In genomic region chr1:37995773-37996379, GRCh38 we compare ENCODE assay signal across 10 cellular contexts. TPM values are rescaled to one million over a fixed set of nuclear protein-coding genes. Genes with fewer than 3 reads are reported as not detected.
DNase-seq lines count a peak whose midpoint lies in the region; ATAC-seq and TF ChIP-seq lines count a peak whose summit lies in the region.
"Had no signal": no experiment of that assay in that cellular context is flagged by ENCODE, and none has a peak within 500 bp of the region (broad histone marks: within the 10 kb centered on the region; RNA-seq: fewer than 3 reads in every experiment).

No MANE protein-coding gene starts in this region.

- intact Hi-C loops in dendritic cell treated with granulocyte-macrophage colony-stimulating factor and Interleukin-4, amounts not matched to agents 40 ng/mL and 50 ng/mL, for 4 days (cut with micrococcal nuclease) = loop anchor here (10.0 kb wide), 1 partner anchor 191 kb away; the partner anchor contains the start of genes C1orf122 and YRDC
- intact Hi-C loops in left lung (cut with DNase I) = no loop called here

- H3K9me3 Mint-ChIP-seq in dendritic cell treated with granulocyte-macrophage colony-stimulating factor and Interleukin-4, amounts not matched to agents 40 ng/mL and 50 ng/mL, for 4 days = no peaks in the 10 kb centered on the region

- H3K27me3 Mint-ChIP-seq in dendritic cell treated with granulocyte-macrophage colony-stimulating factor and Interleukin-4, amounts not matched to agents 40 ng/mL and 50 ng/mL, for 4 days = no peaks in the 10 kb centered on the region

- H3K4me3 ChIP-seq in left lung (peak overlapping the region; percentile 44 to 49), suprapubic skin (peak overlapping the region; percentile 57)

- H3K36me3 ChIP-seq in left lung (peaks cover 0 to 22% of the 10 kb centered on the region in 2 donors), suprapubic skin (peaks cover 15% of the 10 kb centered on the region)

- peak overlapping the region; percentile 91 for H3K27ac Mint-ChIP-seq in dendritic cell treated with granulocyte-macrophage colony-stimulating factor and Interleukin-4, amounts not matched to agents 40 ng/mL and 50 ng/mL, for 4 days

- 13% methylated on average over 16 of the region's 46 CpGs for WGBS in suprapubic skin

- TF ChIP-seq CTCF in left lung (IDR thresholded peaks at IDR 0.05) = no peak
- no peak for TF ChIP-seq CTCF in suprapubic skin (IDR thresholded peaks at IDR 0.05)

- ATAC-seq in left lung (peak; percentile 61), GM19035 (IDR thresholded peaks at IDR 0.05; ENCODE audit: unreplicated experiment) (no peak)

- H3K9me3 ChIP-seq in left lung = no peaks in the 10 kb centered on the region
- no peaks in the 10 kb centered on the region for H3K9me3 ChIP-seq in suprapubic skin

- H3K4me1 ChIP-seq in left lung (peaks cover 39 to 62% of the 10 kb centered on the region in 2 donors), suprapubic skin (peaks cover 55% of the 10 kb centered on the region)

- TF ChIP-seq POLR2A in suprapubic skin (IDR thresholded peaks at IDR 0.05) = no peak

- H3K27me3 ChIP-seq in left lung (no peaks in the 10 kb centered on the region), suprapubic skin (no peaks in the 10 kb centered on the region)

- peak overlapping the region; percentile 69 for H3K4me3 Mint-ChIP-seq in dendritic cell treated with granulocyte-macrophage colony-stimulating factor and Interleukin-4, amounts not matched to agents 40 ng/mL and 50 ng/mL, for 4 days

- DNase-seq in ELF-1 (ENCODE audit: low read depth, low spot score) = peak; percentile 47
- DNase-seq in NCI-H748 (lab: John Stamatoyannopoulos, UW; ENCODE audit: unreplicated experiment) = peak; percentile 73
- peak; percentile 76 to 87 for DNase-seq in left lung
- peak; percentile 93 to 94 for DNase-seq in suprapubic skin (ENCODE audit: low spot score in 2 of 2)
- DNase-seq in pons (ENCODE audit: low spot score) = no peak
- no peak for DNase-seq in NCI-H2107 treated with DMSO at 0.1 percent for 48 hours (lab: John Stamatoyannopoulos, UW; ENCODE audit: unreplicated experiment)

- H3K4me1 Mint-ChIP-seq in dendritic cell treated with granulocyte-macrophage colony-stimulating factor and Interleukin-4, amounts not matched to agents 40 ng/mL and 50 ng/mL, for 4 days (ENCODE audit: low read depth) = peaks cover 67% of the 10 kb centered on the region

- H3K36me3 Mint-ChIP-seq in dendritic cell treated with granulocyte-macrophage colony-stimulating factor and Interleukin-4, amounts not matched to agents 40 ng/mL and 50 ng/mL, for 4 days (ENCODE audit: low read depth) = peaks cover 44% of the 10 kb centered on the region

- peak; percentile 45 for TF ChIP-seq EP300 in suprapubic skin (IDR thresholded peaks at IDR 0.05)

- peak overlapping the region; percentile 80 to 94 for H3K27ac ChIP-seq in left lung
- H3K27ac ChIP-seq in suprapubic skin = peak overlapping the region; percentile 76
- H3K27ac ChIP-seq: KMS-11 had no signal

RNA-seq across cellular contexts. Expression of gene SF3A3, which starts 6.1 kb away (rescaled TPM):
- total RNA-seq in left lung (10 to 100 TPM; 37.1 to 47.1 TPM), suprapubic skin (10 to 100 TPM; 36.9 to 68.4 (median 43.6) TPM)

RNA-seq across cellular contexts. Expression of gene FHL3, which starts 9.4 kb away (rescaled TPM):
- 10 to 100 TPM; 17.2 to 34.4 TPM for total RNA-seq in left lung
- total RNA-seq in suprapubic skin = 10 to 100 TPM; 19.1 to 46.4 (median 35.1) TPM

RNA-seq across cellular contexts. Expression of gene UTP11, which starts 16.7 kb away (rescaled TPM):
- total RNA-seq in left lung (10 to 100 TPM; 24.5 to 33.3 TPM), suprapubic skin (10 to 100 TPM; 32.1 to 48.5 (median 39.5) TPM)

RNA-seq across cellular contexts. Expression of gene INPP5B, which starts 49.0 kb away (rescaled TPM):
- total RNA-seq in left lung (10 to 100 TPM; 27.4 to 33.1 TPM), suprapubic skin (10 to 100 TPM; 14.0 to 30.9 (median 17.9) TPM)

RNA-seq across cellular contexts. Expression of gene POU3F1, which starts 50.7 kb away (rescaled TPM):
- not detected for total RNA-seq in left lung
- total RNA-seq in suprapubic skin = 10 to 100 TPM in 3 of 4 donors, 1 to 10 TPM in 1; 8.8 to 28.5 (median 13.5) TPM
- total RNA-seq: pulmonary artery endothelial cell had no signal

Comparison
In these comparisons a context has a peak if more than half of its experiments do, and no peak if none do; other contexts are left out.
1. DNase-seq: peak in ELF-1 (single experiment), NCI-H748 (single experiment), left lung (2 of 2) and suprapubic skin (2 of 2); none in pons (single experiment) and NCI-H2107 treated with DMSO at 0.1 percent for 48 hours (single experiment).